In the genomic region with DNA sequence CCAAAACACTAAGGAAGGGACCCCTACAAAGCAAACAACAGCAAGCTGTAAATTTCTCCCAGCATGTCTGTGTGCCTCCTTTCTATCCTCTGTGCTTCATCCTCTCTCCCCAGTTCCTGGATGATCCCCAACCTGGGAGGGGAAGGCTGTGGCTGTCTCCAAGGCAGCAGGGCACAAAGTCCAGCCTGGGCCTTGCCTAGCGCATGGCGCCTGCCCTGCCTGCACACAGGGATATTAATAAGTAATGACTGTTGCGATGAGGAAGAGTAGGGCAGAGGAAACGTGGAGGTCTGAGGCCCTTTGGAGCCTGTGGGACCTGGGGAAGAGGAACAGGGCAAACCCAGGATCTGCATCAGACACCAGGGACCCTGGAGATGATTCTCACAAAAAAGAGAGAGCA, we compare ENCODE assay signal across 24 cellular contexts. TPM values are rescaled to one million over a fixed set of nuclear protein-coding genes. Genes with fewer than 3 reads are reported as not detected.
DNase-seq lines count a peak whose midpoint lies in the region; TF ChIP-seq lines count a peak whose summit lies in the region.
"Had no signal": no experiment of that assay in that cellular context is flagged by ENCODE, and none has a peak within 500 bp of the region (broad histone marks: within the 10 kb centered on the region; RNA-seq: fewer than 3 reads in every experiment).

No MANE protein-coding gene starts in this region.

- no peaks in the 10 kb centered on the region for H3K9me3 Mint-ChIP-seq in Caco-2 (ENCODE audit: unreplicated experiment)
- no peaks in the 10 kb centered on the region for H3K9me3 Mint-ChIP-seq in CD4-positive, alpha-beta memory T cell
- H3K9me3 Mint-ChIP-seq: activated T-helper 2 cell treated with anti-CD3 and anti-CD28 coated beads, Interferon-gamma antibody, Interleukin-2, Interleukin-4, amounts not matched to agents 10 μg/mL and 5 μg/mL and 100 μg/mL, durations not matched to agents 14 hours and 24 hours and 36 hours had no signal

- no peaks in the 10 kb centered on the region for H3K79me2 ChIP-seq in trophoblast cell (ENCODE audit: control insufficient read depth, insufficient read depth, low read length, poor library complexity)
- H3K79me2 ChIP-seq in SK-N-SH (ENCODE audit: insufficient read depth), result no peaks in the 10 kb centered on the region

- H3K27me3 Mint-ChIP-seq in Caco-2 (ENCODE audit: insufficient read depth, unreplicated experiment), result no peaks in the 10 kb centered on the region
- peaks cover 14 to 23% of the 10 kb centered on the region in 2 donors for H3K27me3 Mint-ChIP-seq in CD4-positive, alpha-beta memory T cell

- WGBS in trophoblast cell (ENCODE audit: extremely low coverage, insufficient coverage, insufficient read length), result no CpG with 5 or more reads among the region's 4 CpGs
- WGBS in SK-N-SH (ENCODE audit: low lambda C conversion rate), result 59% methylated on average over 4 of the region's 4 CpGs

- H3K9me3 ChIP-seq in Caco-2, result no peaks in the 10 kb centered on the region
- peaks cover 3% of the 10 kb centered on the region for H3K9me3 ChIP-seq in trophoblast cell (ENCODE audit: insufficient read depth, low read depth, low read length)
- H3K9me3 ChIP-seq in SK-N-SH, result no peaks in the 10 kb centered on the region
- H3K9me3 ChIP-seq in CD4-positive, alpha-beta memory T cell (ENCODE audit: control insufficient read depth in 1 of 2, low read length in 2 of 2), result no peaks in the 10 kb centered on the region
- H3K9me3 ChIP-seq: breast epithelium, esophagus squamous epithelium, upper lobe of left lung had no signal

- no peak overlapping the region for H3K23ac ChIP-seq in trophoblast cell (ENCODE audit: low read length)

- no peaks in the 10 kb centered on the region for H3K79me1 ChIP-seq in trophoblast cell (ENCODE audit: low read length)

- H3K4me2 ChIP-seq in trophoblast cell (ENCODE audit: low read length) (no peak overlapping the region), SK-N-SH (no peak overlapping the region)

- peak overlapping the region; percentile 72 for H3K4me3 Mint-ChIP-seq in Caco-2 (ENCODE audit: unreplicated experiment)
- no peak overlapping the region for H3K4me3 Mint-ChIP-seq in CD4-positive, alpha-beta memory T cell
- H3K4me3 Mint-ChIP-seq: activated CD8-positive, alpha-beta memory T cell treated with anti-CD3 and anti-CD28 coated beads, Interleukin-2, amount 10 ng/mL, durations not matched to agents 7 days and 5 days had no signal

- no peak overlapping the region for H3K14ac ChIP-seq in trophoblast cell (ENCODE audit: low read length)

- TF ChIP-seq EP300 in SK-N-SH (IDR thresholded peaks at IDR 0.05; ENCODE audit: borderline replicate concordance in 1 of 2, low read depth in 1 of 2, low read length in 1 of 2), result no peak

- H3K18ac ChIP-seq in trophoblast cell (ENCODE audit: low read length), result no peak overlapping the region

- no peaks in the 10 kb centered on the region for H3F3A ChIP-seq in SK-N-SH (replicated peaks; ENCODE audit: insufficient read depth)

- H4K20me1 ChIP-seq in SK-N-SH (ENCODE audit: insufficient read depth), result no peaks in the 10 kb centered on the region

- CTCF ChIA-PET in Caco-2 (lab: Charles Lee), result interaction anchor here (0.9 to 2.1 kb wide), 4 partner anchors 11 to 156 kb away, joined by 3 to 17 read pairs (median 8); partner anchors contain the start of gene KCNJ11
- CTCF ChIA-PET in SK-N-SH (lab: Yijun Ruan, JAX), result interaction anchor here (1.2 to 4.0 kb wide), 4 partner anchors 10 to 189 kb away, joined by 3 to 31 read pairs (median 3); no protein-coding TSS in a partner anchor
- CTCF ChIA-PET in CD4-positive, alpha-beta memory T cell (lab: Charles Lee; ENCODE audit: partially characterized antibody), result interaction anchor here (1.2 to 2.4 kb wide), 2 partner anchors 9 to 14 kb away, joined by 5 to 6 read pairs; no protein-coding TSS in a partner anchor

- H3K9me2 ChIP-seq in SK-N-SH, result no peaks in the 10 kb centered on the region

- POLR2A ChIA-PET in Caco-2 (lab: Charles Lee) (interaction anchor here (1.0 to 1.4 kb wide), 5 partner anchors 9 to 465 kb away, joined by 3 to 8 read pairs (median 4); partner anchors contain the start of gene RPS13), SK-N-SH (lab: Yijun Ruan, JAX) (no interaction called here)
- POLR2A ChIA-PET in CD4-positive, alpha-beta memory T cell (lab: Charles Lee; ENCODE audit: partially characterized antibody), result no interaction called here

- no peak overlapping the region for H3K9ac ChIP-seq in trophoblast cell (ENCODE audit: low read length)
- no peak overlapping the region for H3K9ac ChIP-seq in SK-N-SH

- H2AK5ac ChIP-seq in trophoblast cell (ENCODE audit: low read length), result no peak overlapping the region

- TF ChIP-seq CTCF in Caco-2 (IDR thresholded peaks at IDR 0.05; ENCODE audit: insufficient read depth in 1 of 2, low read depth in 1 of 2, low read length in 1 of 2, severe bottlenecking in 1 of 2, unreplicated experiment in 1 of 2) (no peak), SK-N-SH (IDR thresholded peaks at IDR 0.05) (no peak)

- no peak overlapping the region for H2BK12ac ChIP-seq in trophoblast cell (ENCODE audit: low read length)

- H3K4me3 ChIP-seq in Caco-2 (ENCODE audit: low read depth, low read length) (peak overlapping the region; percentile 84), trophoblast cell (ENCODE audit: low read depth, low read length) (peak overlapping the region; percentile 25), SK-N-SH (ENCODE audit: low read depth in 2 of 2, low read length in 1 of 2) (no peak overlapping the region)
- H3K4me3 ChIP-seq in CD4-positive, alpha-beta memory T cell (ENCODE audit: low read length in 2 of 2), result no peak overlapping the region
- H3K4me3 ChIP-seq: breast epithelium, esophagus squamous epithelium, upper lobe of left lung had no signal

- DNase-seq in Caco-2 (peak; percentile 73 to 86), NCI-H69 (lab: John Stamatoyannopoulos, UW) (peak; percentile 41), left kidney (ENCODE audit: low read depth, low spot score) (peak; percentile 59), trophoblast cell (no peak), SK-N-SH (no peak), NCI-H1694 treated with DMSO at 0.1 percent for 48 hours (lab: John Stamatoyannopoulos, UW) (no peak), NK-92 (lab: John Stamatoyannopoulos, UW; ENCODE audit: unreplicated experiment) (no peak)
- DNase-seq in CD4-positive, alpha-beta memory T cell, result no peak
- DNase-seq: activated CD8-positive, alpha-beta memory T cell treated with anti-CD3 and anti-CD28 coated beads, Interleukin-2, amount 10 ng/mL, durations not matched to agents 7 days and 5 days; DND-41; esophagus squamous epithelium; MV-4-11; NCI-H2107; NCI-H524 treated with DMSO at 0.1 percent for 48 hours; OCI-M1; stimulated activated naive CD8-positive, alpha-beta T cell treated with anti-CD3 and anti-CD28 coated beads, Interleukin-15, Interleukin-2, amounts not matched to agents 100 U/mL and 50 U/mL, for 24 hours; upper lobe of left lung had no signal

- H3K36me3 ChIP-seq in Caco-2 (ENCODE audit: control insufficient read depth, insufficient read depth, low read length) (no peaks in the 10 kb centered on the region; the same call in 1 of the 2 replicates), trophoblast cell (ENCODE audit: control insufficient read depth in 1 of 2, insufficient read depth in 2 of 2, low read length in 2 of 2) (no peaks in the 10 kb centered on the region), SK-N-SH (replicated peaks in 1 of 2; ENCODE audit: control insufficient read depth in 1 of 2, insufficient read depth in 2 of 2, low read length in 1 of 2) (no peaks in the 10 kb centered on the region)
- H3K36me3 ChIP-seq in CD4-positive, alpha-beta memory T cell (ENCODE audit: insufficient read depth, low read length), result no peaks in the 10 kb centered on the region
- H3K36me3 ChIP-seq: breast epithelium, esophagus squamous epithelium, upper lobe of left lung had no signal

- H3K27ac Mint-ChIP-seq in Caco-2 (ENCODE audit: unreplicated experiment), result peak overlapping the region; percentile 80
- H3K27ac Mint-ChIP-seq in CD4-positive, alpha-beta memory T cell, result no peak overlapping the region
- H3K27ac Mint-ChIP-seq: activated CD8-positive, alpha-beta memory T cell treated with anti-CD3 and anti-CD28 coated beads, Interleukin-2, amount 10 ng/mL, durations not matched to agents 7 days and 5 days; activated T-helper 2 cell treated with anti-CD3 and anti-CD28 coated beads, Interferon-gamma antibody, Interleukin-2, Interleukin-4, amounts not matched to agents 10 μg/mL and 5 μg/mL and 100 μg/mL, durations not matched to agents 14 hours and 24 hours and 36 hours had no signal

- no peak for TF ChIP-seq RAD21 in SK-N-SH (IDR thresholded peaks at IDR 0.05; ENCODE audit: low read length)

- H4K12ac ChIP-seq in trophoblast cell (ENCODE audit: low read depth, low read length), result no peak overlapping the region

- intact Hi-C loops in Caco-2 (cut with micrococcal nuclease; ENCODE audit: unreplicated experiment), result no loop called here
- intact Hi-C loops in CD4-positive, alpha-beta memory T cell (cut with micrococcal nuclease), result no loop called here

- no TSS peak for BruUV-seq in Caco-2 (replicated peaks; lab: Mats Ljungman, UMichigan)

- H3K4me1 Mint-ChIP-seq in Caco-2 (ENCODE audit: low read depth, unreplicated experiment), result peaks cover 65% of the 10 kb centered on the region
- H3K4me1 Mint-ChIP-seq in CD4-positive, alpha-beta memory T cell, result peaks cover 1 to 4% (median 3%) of the 10 kb centered on the region in 4 donors
- H3K4me1 Mint-ChIP-seq: activated CD8-positive, alpha-beta memory T cell treated with anti-CD3 and anti-CD28 coated beads, Interleukin-2, amount 10 ng/mL, durations not matched to agents 7 days and 5 days had no signal

- H3K36me3 Mint-ChIP-seq in Caco-2 (ENCODE audit: insufficient read depth, unreplicated experiment), result peaks cover 56% of the 10 kb centered on the region
- no peaks in the 10 kb centered on the region for H3K36me3 Mint-ChIP-seq in CD4-positive, alpha-beta memory T cell
- H3K36me3 Mint-ChIP-seq: activated CD8-positive, alpha-beta memory T cell treated with anti-CD3 and anti-CD28 coated beads, Interleukin-2, amount 10 ng/mL, durations not matched to agents 7 days and 5 days had no signal

- H3K4me1 ChIP-seq in Caco-2 (peaks cover 57% of the 10 kb centered on the region), trophoblast cell (ENCODE audit: control insufficient read depth in 1 of 2, insufficient read depth in 2 of 2, low read length in 2 of 2) (peaks cover 10 to 11% of the 10 kb centered on the region in 2 experiments), SK-N-SH (ENCODE audit: control insufficient read depth in 1 of 2, insufficient read depth in 2 of 2, low read depth in 1 of 2, low read length in 1 of 2) (no peaks in the 10 kb centered on the region; a peak in 1 of 4 replicates)
- H3K4me1 ChIP-seq in CD4-positive, alpha-beta memory T cell (ENCODE audit: insufficient read depth, low read length), result no peaks in the 10 kb centered on the region
- H3K4me1 ChIP-seq: breast epithelium had no signal

- H3K27me3 ChIP-seq in Caco-2 (replicated peaks; ENCODE audit: control insufficient read depth, insufficient read depth, low read length) (no peaks in the 10 kb centered on the region), trophoblast cell (ENCODE audit: insufficient read depth, low read length) (no peaks in the 10 kb centered on the region), SK-N-SH (ENCODE audit: insufficient read depth) (no peaks in the 10 kb centered on the region; the same call in 1 of the 2 replicates)
- H3K27me3 ChIP-seq in CD4-positive, alpha-beta memory T cell (ENCODE audit: insufficient read depth, low read length), result no peaks in the 10 kb centered on the region

- no peak overlapping the region for H2BK5ac ChIP-seq in trophoblast cell (ENCODE audit: low read depth, low read length, poor library complexity)

- H2BK120ac ChIP-seq in trophoblast cell (ENCODE audit: insufficient read depth, low read length, poor library complexity), result no peak overlapping the region

- no peak overlapping the region for H3K4ac ChIP-seq in trophoblast cell (ENCODE audit: low read depth, low read length)

- no peak overlapping the region for H4K91ac ChIP-seq in trophoblast cell (ENCODE audit: low read depth, low read length)

- H2AFZ ChIP-seq in trophoblast cell (ENCODE audit: insufficient read depth, low read length, poor library complexity), result no peak overlapping the region
- H2AFZ ChIP-seq in SK-N-SH (ENCODE audit: low read depth), result no peak overlapping the region

- H4K8ac ChIP-seq in trophoblast cell (ENCODE audit: low read depth, low read length), result no peak overlapping the region

- H3K27ac ChIP-seq in trophoblast cell (ENCODE audit: low read depth, low read length) (no peak overlapping the region), SK-N-SH (ENCODE audit: low read depth in 2 of 2, low read length in 1 of 2) (no peak overlapping the region)
- H3K27ac ChIP-seq in CD4-positive, alpha-beta memory T cell (ENCODE audit: low read depth, low read length), result no peak overlapping the region
- H3K27ac ChIP-seq: breast epithelium, dorsolateral prefrontal cortex, esophagus squamous epithelium, upper lobe of left lung had no signal

RNA-seq across cellular contexts. Expression of gene USH1C, which starts 2.0 kb away (rescaled TPM):
- 101 and 113 TPM in 2 replicates for total RNA-seq in Caco-2 (2022)
- 0.61 and 1.4 TPM in 2 replicates for polyA plus RNA-seq in trophoblast cell (2013)
- polyA plus RNA-seq in SK-N-SH (2012; rRNA removed), result not detected in 2 replicates
- 0.01 TPM in 1 of 2 replicates, not detected in the other for polyA plus RNA-seq in SK-N-SH (2012; cell fraction: cytosol; rRNA removed)
- polyA plus RNA-seq in SK-N-SH (2012; cell fraction: nucleus; rRNA removed), result 0.13 TPM in 1 of 2 replicates, not detected in the other
- not detected for total RNA-seq in CD4-positive, alpha-beta memory T cell
- not detected for polyA plus RNA-seq in CD4-positive, alpha-beta memory T cell
- total RNA-seq: activated CD8-positive, alpha-beta memory T cell treated with anti-CD3 and anti-CD28 coated beads, Interleukin-2, amount 10 ng/mL, durations not matched to agents 7 days and 5 days; activated T-helper 2 cell treated with anti-CD3 and anti-CD28 coated beads, Interferon-gamma antibody, Interleukin-2, Interleukin-4, amounts not matched to agents 10 μg/mL and 5 μg/mL and 100 μg/mL, durations not matched to agents 14 hours and 24 hours and 36 hours; esophagus squamous epithelium; lung microvascular endothelial cell; SK-MEL-5 had no signal
- polyA plus RNA-seq: AG04450 had no signal

RNA-seq across cellular contexts. Expression of gene OTOG, which starts 4.8 kb away (rescaled TPM):
- 0.95 and 2.5 TPM in 2 replicates for total RNA-seq in Caco-2 (2022)
- polyA plus RNA-seq in trophoblast cell (2013), result 0.05 and 0.06 TPM in 2 replicates
- not detected in 2 replicates for polyA plus RNA-seq in SK-N-SH (2012; rRNA removed)
- polyA plus RNA-seq in SK-N-SH (2012; cell fraction: cytosol; rRNA removed), result not detected in 2 replicates
- polyA plus RNA-seq in SK-N-SH (2012; cell fraction: nucleus; rRNA removed), result not detected in 2 replicates
- total RNA-seq in CD4-positive, alpha-beta memory T cell, result not detected
- not detected for polyA plus RNA-seq in CD4-positive, alpha-beta memory T cell
- total RNA-seq: activated CD8-positive, alpha-beta memory T cell treated with anti-CD3 and anti-CD28 coated beads, Interleukin-2, amount 10 ng/mL, durations not matched to agents 7 days and 5 days; activated T-helper 2 cell treated with anti-CD3 and anti-CD28 coated beads, Interferon-gamma antibody, Interleukin-2, Interleukin-4, amounts not matched to agents 10 μg/mL and 5 μg/mL and 100 μg/mL, durations not matched to agents 14 hours and 24 hours and 36 hours; breast epithelium; esophagus squamous epithelium; lung microvascular endothelial cell; SK-MEL-5; upper lobe of left lung had no signal
- polyA plus RNA-seq: AG04450, neural cell had no signal

Comparison
In these comparisons a context has a peak if more than half of its experiments do, and no peak if none do; other contexts are left out.
1. DNase-seq: peak in Caco-2 (2 of 2), NCI-H69 (single experiment) and left kidney (single experiment); none in trophoblast cell (0 of 2), SK-N-SH (single experiment), NCI-H1694 treated with DMSO at 0.1 percent for 48 hours (single experiment), CD4-positive, alpha-beta memory T cell (0 of 5) and NK-92 (single experiment).
2. H3K4me3 ChIP-seq: peak in Caco-2 (single experiment) and trophoblast cell (single experiment); none in SK-N-SH (0 of 2) and CD4-positive, alpha-beta memory T cell (0 of 2).
3. RNA of gene USH1C, which starts 2.0 kb away (total RNA-seq): 101 to 113 TPM in Caco-2; not detected in CD4-positive, alpha-beta memory T cell; every median in the first group is over 100 times any median in the second.